Comparison of ENCODE assay signal across 9 cellular contexts in the genomic region with DNA sequence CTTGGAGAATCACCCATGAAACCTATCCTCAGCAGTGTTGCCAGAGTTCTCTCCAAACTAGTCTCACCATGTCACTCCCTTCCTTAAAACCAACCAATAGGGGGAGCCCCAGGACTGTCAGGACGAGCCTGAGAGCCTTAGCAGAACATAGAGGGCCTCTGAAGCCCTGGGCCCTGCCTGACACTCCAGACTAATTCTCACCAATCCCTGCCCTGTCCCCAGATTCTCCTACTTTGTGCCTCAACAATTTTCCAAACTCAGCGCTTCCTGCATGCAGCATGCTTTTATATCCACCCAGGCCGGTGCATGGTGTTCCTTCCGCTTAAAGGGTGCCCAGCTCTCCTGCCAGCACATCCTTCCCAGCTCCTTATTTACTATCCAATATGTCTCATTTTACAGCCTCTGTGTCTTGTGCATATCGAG. TPM values are rescaled to one million over a fixed set of nuclear protein-coding genes. Genes with fewer than 3 reads are reported as not detected.
DNase-seq lines count a peak whose midpoint lies in the region; ATAC-seq and TF ChIP-seq lines count a peak whose summit lies in the region.
"Had no signal": no experiment of that assay in that cellular context is flagged by ENCODE, and none has a peak within 500 bp of the region (broad histone marks: within the 10 kb centered on the region; RNA-seq: fewer than 3 reads in every experiment).

No MANE protein-coding gene starts in this region.

- no peaks in the 10 kb centered on the region for H3F3A ChIP-seq in OCI-LY1 (ENCODE audit: insufficient read depth, low read length)

- WGBS in right lobe of liver (ENCODE audit: insufficient coverage, low coverage, low lambda C conversion rate, missing lambda C conversion rate), result 16% methylated on average over 3 of the region's 5 CpGs

- no peaks in the 10 kb centered on the region for H3K79me2 ChIP-seq in OCI-LY1 (ENCODE audit: insufficient read depth, low read length)

- no peak overlapping the region for H3K4me2 ChIP-seq in OCI-LY1 (ENCODE audit: low read length)

- peak; percentile 45 for DNase-seq in Jurkat, Clone E6-1 (ENCODE audit: low read depth, low spot score)
- DNase-seq in cerebellar cortex (ENCODE audit: low spot score) (peak; percentile 55), right lobe of liver (peak in 2 of 3 donors; percentile 37 to 75), upper lobe of right lung (no peak)
- no peak for DNase-seq in activated naive CD4-positive, alpha-beta T cell (lab: John Stamatoyannopoulos, UW)

- no peak overlapping the region for H3K4me3 ChIP-seq in Jurkat, Clone E6-1 (ENCODE audit: low read length)
- H3K4me3 ChIP-seq in OCI-LY1 (ENCODE audit: low read depth, low read length, poor library complexity, severe bottlenecking) (no peak overlapping the region), right lobe of liver (no peak overlapping the region), upper lobe of right lung (no peak overlapping the region)

- no peaks in the 10 kb centered on the region for H3K9me2 ChIP-seq in OCI-LY1 (ENCODE audit: low read depth, low read length)

- no peak overlapping the region for H3K27ac ChIP-seq in C4-2B
- H3K27ac ChIP-seq in OCI-LY1 (ENCODE audit: low read depth, low read length, poor library complexity, severe bottlenecking), result no peak overlapping the region
- no peak overlapping the region for H3K27ac ChIP-seq in right lobe of liver
- H3K27ac ChIP-seq in upper lobe of right lung, result no peak overlapping the region

- peak; percentile 93 for ATAC-seq in GM18868 (IDR thresholded peaks at IDR 0.05; ENCODE audit: unreplicated experiment)
- peak; percentile 91 to 93 (median 91) for ATAC-seq in right lobe of liver
- ATAC-seq in upper lobe of right lung, result peak; percentile 89

- intact Hi-C loops in right lobe of liver (cut with DNase I) (no loop called here), upper lobe of right lung (cut with DNase I) (no loop called here)

- no peaks in the 10 kb centered on the region for H3K27me3 ChIP-seq in OCI-LY1 (ENCODE audit: insufficient read depth, low read length)
- H3K27me3 ChIP-seq in right lobe of liver, result no peaks in the 10 kb centered on the region
- H3K27me3 ChIP-seq in upper lobe of right lung, result no peaks in the 10 kb centered on the region

- H4K20me1 ChIP-seq in OCI-LY1 (ENCODE audit: insufficient read depth, low read length), result no peaks in the 10 kb centered on the region

- H3K9me3 ChIP-seq in OCI-LY1 (ENCODE audit: low read length) (no peaks in the 10 kb centered on the region), right lobe of liver (no peaks in the 10 kb centered on the region), upper lobe of right lung (no peaks in the 10 kb centered on the region)

- H3K9ac ChIP-seq in OCI-LY1 (ENCODE audit: low read length), result no peak overlapping the region

- H2AFZ ChIP-seq in OCI-LY1 (ENCODE audit: low read length), result no peak overlapping the region

- H3K36me3 ChIP-seq in OCI-LY1 (ENCODE audit: insufficient read depth, low read length) (no peaks in the 10 kb centered on the region), right lobe of liver (no peaks in the 10 kb centered on the region), upper lobe of right lung (no peaks in the 10 kb centered on the region)

- TF ChIP-seq POLR2A in right lobe of liver (IDR thresholded peaks at IDR 0.05), result no peak

- H3K4me1 ChIP-seq in OCI-LY1 (ENCODE audit: insufficient read depth, low read length, severe bottlenecking) (no peaks in the 10 kb centered on the region), right lobe of liver (peaks cover 0 to 16% (median 6%) of the 10 kb centered on the region in 4 donors), upper lobe of right lung (peaks cover 10% of the 10 kb centered on the region)

- TF ChIP-seq CTCF in C4-2B (conservative IDR thresholded peaks at IDR 0.05) (peak; percentile 82), OCI-LY1 (IDR thresholded peaks at IDR 0.05; ENCODE audit: low read length) (peak; percentile 59), right lobe of liver (IDR thresholded peaks at IDR 0.05) (peak; percentile 49 to 72 (median 64)), upper lobe of right lung (IDR thresholded peaks at IDR 0.05) (peak; percentile 53)

RNA-seq across cellular contexts. Expression of gene HSD3B1, which starts 42.7 kb away (rescaled TPM):
- not detected for polyA plus RNA-seq in Jurkat, Clone E6-1 (2012; ENCODE audit: insufficient read depth, insufficient read length)
- 1 to 10 TPM in 1 of 6 experiments, under 1 TPM in 2, not detected in 3; 0.39 to 1.3 (median 0.74) TPM for total RNA-seq in right lobe of liver
- not detected for total RNA-seq in upper lobe of right lung
- total RNA-seq: skeletal muscle tissue had no signal

Comparison
In these comparisons a context has a peak if more than half of its experiments do, and no peak if none do; other contexts are left out.
1. DNase-seq: peak in Jurkat, Clone E6-1 (single experiment), cerebellar cortex (single experiment) and right lobe of liver (2 of 3); none in upper lobe of right lung (single experiment) and activated naive CD4-positive, alpha-beta T cell (0 of 4).
2. Peak in every context shown above with its lines, with median percentiles within 50 percentile points of each other: CTCF ChIP-seq and ATAC-seq.